Comparison of ENCODE assay signal across 9 cellular contexts in the genomic region with DNA sequence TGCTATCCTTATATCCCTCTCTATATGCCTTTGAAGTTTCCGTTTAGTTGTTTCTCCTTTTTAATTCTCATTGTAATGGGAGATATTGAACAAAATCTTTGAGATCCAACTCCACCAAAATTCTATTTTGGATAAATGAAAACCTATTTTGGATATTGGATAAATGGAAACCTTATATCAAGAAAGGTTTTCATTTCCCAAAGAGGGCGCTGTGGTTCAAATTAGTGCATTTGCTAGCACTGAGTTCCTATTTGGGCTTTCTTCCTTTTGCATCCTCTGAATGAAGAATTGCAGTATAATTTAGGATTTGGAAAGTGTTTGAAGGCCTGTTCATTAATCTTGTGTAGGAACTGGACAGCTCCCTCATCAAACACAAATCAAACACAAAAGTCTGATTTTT.
A peak's percentile ranks its signal among the peaks of the same experiment; 100 is the strongest.
DNase-seq lines count a peak whose midpoint lies in the region; ATAC-seq and TF ChIP-seq lines count a peak whose summit lies in the region.
"Had no signal": no experiment of that assay in that cellular context is flagged by ENCODE, and none has a peak within 500 bp of the region (broad histone marks: within the 10 kb centered on the region; RNA-seq: fewer than 3 reads in every experiment).

No MANE protein-coding gene starts in this region.

- H3K4me3 ChIP-seq in GM12864 (ENCODE audit: low read depth, low read length) (no peak overlapping the region), RWPE2 (ENCODE audit: severe bottlenecking) (no peak overlapping the region), gastroesophageal sphincter (no peak overlapping the region), right atrium auricular region (no peak overlapping the region)

- 25 to 29% methylated on average over 2 of the region's 2 CpGs for WGBS in gastroesophageal sphincter (ENCODE audit: low coverage in 1 of 2), 2 donors

- no peak for ATAC-seq in RWPE2 (ENCODE audit: low read depth)
- ATAC-seq in gastroesophageal sphincter: no peak
- no peak for ATAC-seq in stimulated activated naive CD8-positive, alpha-beta T cell treated with anti-CD3 and anti-CD28 coated beads, Interleukin-15, Interleukin-2, amounts not matched to agents 100 U/mL and 50 U/mL, for 24 hours
- no peak for ATAC-seq in GM18502 (IDR thresholded peaks at IDR 0.05; ENCODE audit: poor library complexity, unreplicated experiment)

- H3K27ac ChIP-seq in RWPE2 (ENCODE audit: poor library complexity, severe bottlenecking): no peak overlapping the region
- no peak overlapping the region for H3K27ac ChIP-seq in gastroesophageal sphincter
- no peak overlapping the region for H3K27ac ChIP-seq in right atrium auricular region

- H3K4me1 ChIP-seq in RWPE2 (ENCODE audit: insufficient read depth, poor library complexity, severe bottlenecking): no peaks in the 10 kb centered on the region
- H3K4me1 ChIP-seq in gastroesophageal sphincter: no peaks in the 10 kb centered on the region
- H3K4me1 ChIP-seq in right atrium auricular region: no peaks in the 10 kb centered on the region

- no peak for TF ChIP-seq POLR2A in gastroesophageal sphincter (IDR thresholded peaks at IDR 0.05)

- H3K27me3 ChIP-seq in RWPE2 (ENCODE audit: insufficient read depth, poor library complexity, severe bottlenecking) (no peaks in the 10 kb centered on the region), gastroesophageal sphincter (no peaks in the 10 kb centered on the region), right atrium auricular region (no peaks in the 10 kb centered on the region)

- DNase-seq in AG08395 (ENCODE audit: low spot score) (peak; percentile 31), GM12864 (ENCODE audit: low read depth) (no peak), RWPE2 (ENCODE audit: low spot score) (no peak), NCI-H526 treated with DMSO at 0.1 percent for 48 hours (lab: John Stamatoyannopoulos, UW) (no peak), right atrium auricular region (ENCODE audit: low spot score) (no peak)
- DNase-seq in stimulated activated naive CD8-positive, alpha-beta T cell treated with anti-CD3 and anti-CD28 coated beads, Interleukin-15, Interleukin-2, amounts not matched to agents 100 U/mL and 50 U/mL, for 24 hours: no peak
- DNase-seq: NCI-H1105 treated with DMSO at 0.1 percent for 48 hours had no signal

- H3K9me3 ChIP-seq in RWPE2 (ENCODE audit: severe bottlenecking) (no peaks in the 10 kb centered on the region), gastroesophageal sphincter (no peaks in the 10 kb centered on the region), right atrium auricular region (no peaks in the 10 kb centered on the region)

- H3K36me3 ChIP-seq in RWPE2 (ENCODE audit: low read depth): no peaks in the 10 kb centered on the region
- H3K36me3 ChIP-seq in gastroesophageal sphincter: no peaks in the 10 kb centered on the region
- H3K36me3 ChIP-seq in right atrium auricular region: no peaks in the 10 kb centered on the region

- TF ChIP-seq CTCF in GM12864 (IDR thresholded peaks at IDR 0.05; ENCODE audit: low read depth, low read length, missing control alignments) (peak; percentile 19), RWPE2 (IDR thresholded peaks at IDR 0.05; ENCODE audit: poor library complexity, severe bottlenecking) (peak; percentile 58), gastroesophageal sphincter (IDR thresholded peaks at IDR 0.05) (peak in 3 of 4 experiments; percentile 23 to 33 (median 26)), right atrium auricular region (IDR thresholded peaks at IDR 0.05) (peak in 1 of 2 donors; percentile 44)

- TF ChIP-seq EP300 in gastroesophageal sphincter (IDR thresholded peaks at IDR 0.05): no peak
